Comparison of ENCODE assay signal across 12 cellular contexts in the genomic region with DNA sequence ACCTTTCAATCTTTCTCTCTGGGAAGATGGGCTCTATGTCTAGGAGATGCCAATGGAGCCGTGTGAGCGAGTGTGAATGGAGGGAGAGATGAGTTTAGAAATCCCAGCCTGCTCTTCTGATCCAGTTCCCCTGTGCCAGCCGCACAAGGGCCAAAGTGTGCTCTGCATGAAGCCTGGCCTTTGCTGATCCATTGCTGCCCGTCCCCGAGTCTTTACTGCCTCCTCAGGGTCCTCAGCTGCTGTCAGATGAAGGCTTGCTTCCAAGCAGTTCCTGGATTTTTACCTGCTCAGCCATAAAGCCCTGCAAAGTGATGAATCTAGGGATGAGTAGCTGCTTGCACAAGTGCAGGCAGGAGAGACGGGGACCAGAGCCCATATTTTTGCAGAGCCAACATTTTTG.
DNase-seq lines count a peak whose midpoint lies in the region.
"Had no signal": no experiment of that assay in that cellular context is flagged by ENCODE, and none has a peak within 500 bp of the region (broad histone marks: within the 10 kb centered on the region; RNA-seq: fewer than 3 reads in every experiment).

No MANE protein-coding gene starts in this region.

- H3K27ac ChIP-seq in HUES64 (ENCODE audit: low read depth, low read length) = peak overlapping the region; percentile 42; the same call in 1 of the 2 replicates
- H3K27ac ChIP-seq in subcutaneous abdominal adipose tissue (ENCODE audit: low read depth, low read length) = peak overlapping the region; percentile 16

- H3K9ac ChIP-seq in HUES64 (ENCODE audit: low read depth, low read length) (no peak overlapping the region), subcutaneous abdominal adipose tissue (ENCODE audit: low read length in 5 of 5) (peak overlapping the region in 1 of 5 donors; percentile 17)

- no peaks in the 10 kb centered on the region for H3K9me3 ChIP-seq in HUES64 (ENCODE audit: insufficient read depth, low read depth, low read length)
- no peaks in the 10 kb centered on the region for H3K9me3 ChIP-seq in subcutaneous abdominal adipose tissue (ENCODE audit: control insufficient read depth in 5 of 5, low read length in 5 of 5)

- H3K4me1 ChIP-seq in HUES64 (ENCODE audit: insufficient read depth, low read length) (peaks cover 34% of the 10 kb centered on the region), subcutaneous abdominal adipose tissue (ENCODE audit: control insufficient read depth in 5 of 5, insufficient read depth in 5 of 5, low read length in 5 of 5) (peaks cover 26 to 98% (median 85%) of the 10 kb centered on the region in 5 donors)

- H3K36me3 ChIP-seq in HUES64 (ENCODE audit: insufficient read depth, low read length) = peaks cover 6% of the 10 kb centered on the region; the same call in 1 of the 2 replicates
- peaks cover 0 to 38% (median 14%) of the 10 kb centered on the region in 5 donors for H3K36me3 ChIP-seq in subcutaneous abdominal adipose tissue (ENCODE audit: control insufficient read depth in 5 of 5, insufficient read depth in 5 of 5, low read length in 5 of 5)

- 81% methylated on average over 6 of the region's 6 CpGs for WGBS in HUES64

- H3K27me3 ChIP-seq in HUES64 (ENCODE audit: insufficient read depth, low read length) (no peaks in the 10 kb centered on the region), subcutaneous abdominal adipose tissue (ENCODE audit: control insufficient read depth in 5 of 5, insufficient read depth in 4 of 5, low read length in 5 of 5) (no peaks in the 10 kb centered on the region)

- H3K4me3 ChIP-seq in HUES64 (ENCODE audit: low read length) (no peak overlapping the region), subcutaneous abdominal adipose tissue (ENCODE audit: low read depth in 1 of 5, low read length in 5 of 5) (no peak overlapping the region)

- DNase-seq in cerebellar cortex (ENCODE audit: low spot score) (peak; percentile 35), medulla oblongata (ENCODE audit: extremely low spot score) (peak; percentile 20), NOMO-1 treated with DMSO at 0.1 percent for 48 hours (lab: John Stamatoyannopoulos, UW; ENCODE audit: unreplicated experiment) (no peak), mucosa of gallbladder (ENCODE audit: low spot score) (no peak), NCI-H2196 (lab: John Stamatoyannopoulos, UW; ENCODE audit: unreplicated experiment) (no peak), NCI-H1930 (lab: John Stamatoyannopoulos, UW) (no peak)
- DNase-seq: GOT3, KBM-7, NCI-H2029 treated with DMSO at 0.1 percent for 48 hours, T-helper 9 cell had no signal

Comparison
In these comparisons a context has a peak if more than half of its experiments do, and no peak if none do; other contexts are left out.
1. DNase-seq: peak in cerebellar cortex (single experiment) and medulla oblongata (single experiment); none in NOMO-1 treated with DMSO at 0.1 percent for 48 hours (single experiment), mucosa of gallbladder (single experiment), NCI-H2196 (single experiment) and NCI-H1930 (0 of 2).